ENCODE assay signal across 8 cellular contexts in genomic region chr1:228377664-228378452, GRCh38. TPM values are rescaled to one million over a fixed set of nuclear protein-coding genes. Genes with fewer than 3 reads are reported as not detected.
DNase-seq lines count a peak whose midpoint lies in the region; ATAC-seq and TF ChIP-seq lines count a peak whose summit lies in the region.

No MANE protein-coding gene starts in this region.

- no peaks in the 10 kb centered on the region for H3K9me3 Mint-ChIP-seq in progenitor cell of endocrine pancreas (ENCODE audit: low read depth)

- H3K9me3 ChIP-seq in ES-I3 (ENCODE audit: control insufficient read depth, insufficient read depth, low read length) = no peaks in the 10 kb centered on the region

- DNase-seq in SW480 (ENCODE audit: low spot score) = peak; percentile 40
- DNase-seq in fibroblast of the aortic adventitia (ENCODE audit: low read depth) = no peak
- DNase-seq in progenitor cell of endocrine pancreas (ENCODE audit: low spot score, unreplicated experiment) = peak; percentile 50
- no peak for DNase-seq in dedifferentiated amniotic fluid mesenchymal stem cell (ENCODE audit: extremely low spot score)
- no peak for DNase-seq in HCEC 1CT

- H3K4me1 Mint-ChIP-seq in progenitor cell of endocrine pancreas (ENCODE audit: low read depth) = peaks cover 2% of the 10 kb centered on the region

- peaks cover 31% of the 10 kb centered on the region for H3K27me3 Mint-ChIP-seq in progenitor cell of endocrine pancreas

- peak overlapping the region; percentile 82 for H3K4me3 Mint-ChIP-seq in progenitor cell of endocrine pancreas (ENCODE audit: low read depth)

- no peaks in the 10 kb centered on the region for H3K4me1 ChIP-seq in ES-I3 (ENCODE audit: insufficient read depth, low read length)

- H3K27ac Mint-ChIP-seq in progenitor cell of endocrine pancreas = no peak overlapping the region

- ATAC-seq in GM21423 (IDR thresholded peaks at IDR 0.05; ENCODE audit: unreplicated experiment) (no peak), HG03432 (IDR thresholded peaks at IDR 0.05; ENCODE audit: unreplicated experiment) (no peak)

- H3K4me3 ChIP-seq in fibroblast of the aortic adventitia (ENCODE audit: low read depth, low read length) = peak overlapping the region; percentile 56

- H3K9ac ChIP-seq in ES-I3 (ENCODE audit: low read depth, low read length) = peak overlapping the region; percentile 50; the same call in 1 of the 2 replicates

- H3K36me3 Mint-ChIP-seq in progenitor cell of endocrine pancreas (ENCODE audit: insufficient read depth) = no peaks in the 10 kb centered on the region

- no peaks in the 10 kb centered on the region for H3K36me3 ChIP-seq in ES-I3 (ENCODE audit: insufficient read depth, low read length)

- TF ChIP-seq CTCF in fibroblast of the aortic adventitia (IDR thresholded peaks at IDR 0.05; ENCODE audit: insufficient read depth, low read length) (no peak), progenitor cell of endocrine pancreas (IDR thresholded peaks at IDR 0.05; ENCODE audit: unreplicated experiment) (no peak)

RNA-seq across cellular contexts. Expression of gene TRIM11, which starts 28.8 kb away (rescaled TPM):
- total RNA-seq in fibroblast of the aortic adventitia (ENCODE audit: low replicate concordance) (16.2 and 53.1 TPM in 2 replicates), progenitor cell of endocrine pancreas (41.1 and 42.4 TPM in 2 replicates)

RNA-seq across cellular contexts. Expression of gene TRIM17, which starts 38.8 kb away (rescaled TPM):
- total RNA-seq in fibroblast of the aortic adventitia (ENCODE audit: low replicate concordance) (7.0 TPM in 1 of 2 replicates, not detected in the other), progenitor cell of endocrine pancreas (20.5 and 20.8 TPM in 2 replicates)

Comparison
In these comparisons a context has a peak if more than half of its experiments do, and no peak if none do; other contexts are left out.
1. DNase-seq: peak in SW480 (single experiment) and progenitor cell of endocrine pancreas (single experiment); none in fibroblast of the aortic adventitia (single experiment), dedifferentiated amniotic fluid mesenchymal stem cell (single experiment) and HCEC 1CT (single experiment).